Comparison of ENCODE assay signal across 9 cellular contexts in genomic region chr6:3825331-3825831, GRCh38. TPM values are rescaled to one million over a fixed set of nuclear protein-coding genes. Genes with fewer than 3 reads are reported as not detected.
DNase-seq lines count a peak whose midpoint lies in the region; ATAC-seq and TF ChIP-seq lines count a peak whose summit lies in the region.
"Had no signal": no experiment of that assay in that cellular context is flagged by ENCODE, and none has a peak within 500 bp of the region (broad histone marks: within the 10 kb centered on the region; RNA-seq: fewer than 3 reads in every experiment).

No MANE protein-coding gene starts in this region.

- peak overlapping the region; percentile 61 for H3K27ac ChIP-seq in SK-N-MC

- intact Hi-C loops in activated T-helper 2 cell treated with anti-CD3 and anti-CD28 coated beads, Interferon-gamma antibody, Interleukin-2, Interleukin-4, amounts not matched to agents 10 μg/mL and 5 μg/mL and 100 μg/mL, durations not matched to agents 14 hours and 24 hours and 36 hours (cut with micrococcal nuclease) = no loop called here

- H3K36me3 Mint-ChIP-seq in activated T-helper 2 cell treated with anti-CD3 and anti-CD28 coated beads, Interferon-gamma antibody, Interleukin-2, Interleukin-4, amounts not matched to agents 10 μg/mL and 5 μg/mL and 100 μg/mL, durations not matched to agents 14 hours and 24 hours and 36 hours (ENCODE audit: low read depth) = no peaks in the 10 kb centered on the region

- peak; percentile 37 for TF ChIP-seq CTCF in foreskin fibroblast (IDR thresholded peaks at IDR 0.05; ENCODE audit: low read depth, low read length)

- H3K4me1 Mint-ChIP-seq in activated T-helper 2 cell treated with anti-CD3 and anti-CD28 coated beads, Interferon-gamma antibody, Interleukin-2, Interleukin-4, amounts not matched to agents 10 μg/mL and 5 μg/mL and 100 μg/mL, durations not matched to agents 14 hours and 24 hours and 36 hours (ENCODE audit: low read depth) = no peaks in the 10 kb centered on the region

- no peak for ATAC-seq in HG03520 (IDR thresholded peaks at IDR 0.05; ENCODE audit: unreplicated experiment)

- peak; percentile 42 for DNase-seq in AG08396 (ENCODE audit: low spot score)
- DNase-seq in SK-N-MC (ENCODE audit: low read depth, low spot score) = no peak
- peak in 1 of 2 donors; percentile 74 for DNase-seq in foreskin fibroblast
- peak in 41 of 56 donors; percentile 3 to 74 (median 29) for DNase-seq in nucleus accumbens (lab: John Stamatoyannopoulos, UW)
- DNase-seq in NCI-H345 treated with DMSO at 0.1 percent for 48 hours (lab: John Stamatoyannopoulos, UW; ENCODE audit: unreplicated experiment) = no peak
- no peak for DNase-seq in activated T-helper 2 cell treated with anti-CD3 and anti-CD28 coated beads, Interferon-gamma antibody, Interleukin-2, Interleukin-4, amounts not matched to agents 10 μg/mL and 5 μg/mL and 100 μg/mL, durations not matched to agents 14 hours and 24 hours and 36 hours (ENCODE audit: low spot score)
- DNase-seq in D341Med (ENCODE audit: low spot score) = no peak
- DNase-seq: stimulated activated CD4-positive, alpha-beta T cell treated with anti-CD3 and anti-CD28 coated beads, Interleukin-1b, Interleukin-23, amount 100 ng/mL, for 48 hours had no signal

- H3K27me3 Mint-ChIP-seq in activated T-helper 2 cell treated with anti-CD3 and anti-CD28 coated beads, Interferon-gamma antibody, Interleukin-2, Interleukin-4, amounts not matched to agents 10 μg/mL and 5 μg/mL and 100 μg/mL, durations not matched to agents 14 hours and 24 hours and 36 hours (ENCODE audit: low read depth) = peaks cover 3% of the 10 kb centered on the region

- H3K9me3 ChIP-seq in SK-N-MC (ENCODE audit: low read depth, low read length) = no peaks in the 10 kb centered on the region

- no peak overlapping the region for H3K27ac Mint-ChIP-seq in activated T-helper 2 cell treated with anti-CD3 and anti-CD28 coated beads, Interferon-gamma antibody, Interleukin-2, Interleukin-4, amounts not matched to agents 10 μg/mL and 5 μg/mL and 100 μg/mL, durations not matched to agents 14 hours and 24 hours and 36 hours

- H3K9me3 Mint-ChIP-seq in activated T-helper 2 cell treated with anti-CD3 and anti-CD28 coated beads, Interferon-gamma antibody, Interleukin-2, Interleukin-4, amounts not matched to agents 10 μg/mL and 5 μg/mL and 100 μg/mL, durations not matched to agents 14 hours and 24 hours and 36 hours = no peaks in the 10 kb centered on the region

- H3K36me3 ChIP-seq in SK-N-MC (ENCODE audit: insufficient read depth, low read length) = no peaks in the 10 kb centered on the region

- H3K4me3 ChIP-seq in SK-N-MC (peak overlapping the region; percentile 39), foreskin fibroblast (ENCODE audit: low read depth in 1 of 2, low read length in 2 of 2) (peak overlapping the region; percentile 25 to 40)

- H3K4me3 Mint-ChIP-seq in activated T-helper 2 cell treated with anti-CD3 and anti-CD28 coated beads, Interferon-gamma antibody, Interleukin-2, Interleukin-4, amounts not matched to agents 10 μg/mL and 5 μg/mL and 100 μg/mL, durations not matched to agents 14 hours and 24 hours and 36 hours (ENCODE audit: low read depth) = no peak overlapping the region

- H3K9ac ChIP-seq in SK-N-MC (ENCODE audit: insufficient read length) = peak overlapping the region; percentile 43

RNA-seq across cellular contexts. Expression of gene FAM50B, which starts 23.8 kb away (rescaled TPM):
- 9.1 and 10.0 TPM in 2 replicates for total RNA-seq in activated T-helper 2 cell treated with anti-CD3 and anti-CD28 coated beads, Interferon-gamma antibody, Interleukin-2, Interleukin-4, amounts not matched to agents 10 μg/mL and 5 μg/mL and 100 μg/mL, durations not matched to agents 14 hours and 24 hours and 36 hours

Comparison
In these comparisons a context has a peak if more than half of its experiments do, and no peak if none do; other contexts are left out.
1. DNase-seq: peak in AG08396 (single experiment) and nucleus accumbens (41 of 56); none in SK-N-MC (single experiment), NCI-H345 treated with DMSO at 0.1 percent for 48 hours (single experiment), activated T-helper 2 cell treated with anti-CD3 and anti-CD28 coated beads, Interferon-gamma antibody, Interleukin-2, Interleukin-4, amounts not matched to agents 10 μg/mL and 5 μg/mL and 100 μg/mL, durations not matched to agents 14 hours and 24 hours and 36 hours (single experiment) and D341Med (single experiment).